ENCODE assay signal across 8 cellular contexts in the genomic region with DNA sequence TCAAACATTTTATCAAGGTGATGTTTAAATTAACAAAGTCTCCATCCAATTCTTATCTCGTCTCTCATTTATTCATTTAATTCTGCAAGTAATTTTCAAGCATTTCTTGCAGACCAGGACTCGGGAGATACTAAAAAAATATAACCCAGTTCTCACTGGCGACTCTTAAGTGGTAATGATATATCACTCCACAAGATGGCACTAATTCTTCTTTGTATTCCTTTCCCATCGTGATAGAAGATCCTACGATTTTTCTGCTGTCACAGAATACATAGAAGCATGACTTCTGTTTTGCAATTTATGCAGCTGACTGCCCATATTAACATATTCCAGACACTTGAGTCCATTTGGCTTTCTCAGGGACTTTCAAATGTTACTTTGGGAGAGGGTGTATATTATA.
DNase-seq lines count a peak whose midpoint lies in the region; ATAC-seq and TF ChIP-seq lines count a peak whose summit lies in the region.

No MANE protein-coding gene starts in this region.

- H3K4me3 ChIP-seq in lower lobe of right lung = no peak overlapping the region

- intact Hi-C loops in lower lobe of right lung (cut with DNase I) = no loop called here

- H3K9me3 ChIP-seq in lower lobe of right lung = no peaks in the 10 kb centered on the region

- H3K4me1 ChIP-seq in lower lobe of right lung = no peaks in the 10 kb centered on the region

- ATAC-seq in HG03159 (IDR thresholded peaks at IDR 0.05; ENCODE audit: unreplicated experiment) (peak; percentile 70), lower lobe of right lung (no peak), HG03025 (IDR thresholded peaks at IDR 0.05; ENCODE audit: low FRiP score, unreplicated experiment) (no peak)
- ATAC-seq in stimulated activated naive B cell treated with anti-CD40 and anti-IgM and Interleukin-4, amounts not matched to agents 10 μg/mL and 1 μg/mL and 100 μg/mL, for 72 hours (replicated peaks) = no peak

- no peak overlapping the region for H3K27ac Mint-ChIP-seq in stimulated activated naive B cell treated with anti-CD40 and anti-IgM and Interleukin-4, amounts not matched to agents 10 μg/mL and 1 μg/mL and 100 μg/mL, for 72 hours

- H3K36me3 ChIP-seq in lower lobe of right lung = no peaks in the 10 kb centered on the region

- H3K9me3 Mint-ChIP-seq in stimulated activated naive B cell treated with anti-CD40 and anti-IgM and Interleukin-4, amounts not matched to agents 10 μg/mL and 1 μg/mL and 100 μg/mL, for 72 hours = no peaks in the 10 kb centered on the region

- no peak overlapping the region for H3K4me3 Mint-ChIP-seq in stimulated activated naive B cell treated with anti-CD40 and anti-IgM and Interleukin-4, amounts not matched to agents 10 μg/mL and 1 μg/mL and 100 μg/mL, for 72 hours

- peak; percentile 24 for TF ChIP-seq CTCF in lower lobe of right lung (IDR thresholded peaks at IDR 0.05)

- no peaks in the 10 kb centered on the region for H3K27me3 ChIP-seq in lower lobe of right lung (ENCODE audit: low read depth)

- H3K27ac ChIP-seq in lower lobe of right lung = no peak overlapping the region

- peak; percentile 4 for DNase-seq in Daoy (ENCODE audit: low read depth)
- DNase-seq in astrocyte of the hippocampus (ENCODE audit: low read depth, low spot score) = peak; percentile 56
- no peak for DNase-seq in lower lobe of right lung
- no peak for DNase-seq in middle frontal gyrus (ENCODE audit: extremely low spot score, low spot score)
- DNase-seq in stimulated activated naive B cell treated with anti-CD40 and anti-IgM and Interleukin-4, amounts not matched to agents 10 μg/mL and 1 μg/mL and 100 μg/mL, for 72 hours = no peak
- no peak for DNase-seq in activated gamma-delta T cell (lab: John Stamatoyannopoulos, UW)

- no peaks in the 10 kb centered on the region for H3K4me1 Mint-ChIP-seq in stimulated activated naive B cell treated with anti-CD40 and anti-IgM and Interleukin-4, amounts not matched to agents 10 μg/mL and 1 μg/mL and 100 μg/mL, for 72 hours

- H3K27me3 Mint-ChIP-seq in stimulated activated naive B cell treated with anti-CD40 and anti-IgM and Interleukin-4, amounts not matched to agents 10 μg/mL and 1 μg/mL and 100 μg/mL, for 72 hours = peaks cover 0 to 2% of the 10 kb centered on the region in 2 donors

- H3K36me3 Mint-ChIP-seq in stimulated activated naive B cell treated with anti-CD40 and anti-IgM and Interleukin-4, amounts not matched to agents 10 μg/mL and 1 μg/mL and 100 μg/mL, for 72 hours = no peaks in the 10 kb centered on the region

Comparison
In these comparisons a context has a peak if more than half of its experiments do, and no peak if none do; other contexts are left out.
1. DNase-seq: peak in Daoy (single experiment) and astrocyte of the hippocampus (single experiment); none in lower lobe of right lung (single experiment), middle frontal gyrus (single experiment), stimulated activated naive B cell treated with anti-CD40 and anti-IgM and Interleukin-4, amounts not matched to agents 10 μg/mL and 1 μg/mL and 100 μg/mL, for 72 hours (single experiment) and activated gamma-delta T cell (single experiment).